Comparison of ENCODE assay signal across 1 cellular context in the genomic region with DNA sequence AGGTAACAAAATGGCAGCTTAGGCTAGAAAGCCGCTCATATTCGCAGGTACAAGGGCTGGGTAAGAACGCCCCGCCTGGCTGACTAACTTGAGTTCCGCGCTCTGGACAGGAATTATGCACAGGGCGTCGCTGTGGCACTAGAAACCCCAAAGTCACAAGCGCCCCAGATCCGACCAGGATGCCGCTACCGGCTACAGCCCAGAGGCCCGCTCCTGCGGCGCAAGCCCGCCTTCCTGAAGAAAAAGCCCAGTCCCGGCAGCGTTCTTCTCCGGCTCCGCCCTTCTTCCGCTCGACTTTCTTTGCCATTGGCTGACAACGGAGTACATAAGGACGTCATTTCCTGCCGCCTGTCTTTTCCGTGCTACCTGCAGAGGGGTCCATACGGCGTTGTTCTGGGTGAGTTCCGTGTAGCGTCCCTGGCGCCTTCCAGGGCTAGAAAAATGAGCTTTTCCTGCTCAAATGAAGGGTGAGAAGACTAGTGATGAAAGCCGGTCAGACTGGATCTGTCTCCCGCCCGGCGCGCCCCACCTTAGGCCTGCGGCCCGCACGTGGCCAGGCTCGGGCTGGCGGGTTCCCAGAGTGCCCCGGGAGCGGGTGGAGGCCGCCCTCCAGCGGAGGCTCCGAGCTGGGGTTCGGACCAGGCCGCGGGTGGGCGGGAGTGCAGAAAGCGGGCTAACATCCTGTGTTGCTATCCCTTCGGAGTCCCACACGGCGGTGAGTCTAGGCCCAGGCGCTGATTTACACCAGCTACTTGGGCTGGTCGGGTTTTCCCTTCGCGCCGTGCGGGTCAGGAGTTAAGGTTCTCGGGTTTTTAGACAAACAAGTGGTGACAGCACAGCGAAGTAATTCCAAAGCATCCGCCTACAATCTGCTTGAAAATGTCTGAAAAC.
A peak's percentile ranks its signal among the peaks of the same experiment; 100 is the strongest.
TF ChIP-seq lines count a peak whose summit lies in the region.

RPSA (plus strand) TSS at position 353 of the 891 bp plus-strand sequence. CDS start 934 bp downstream, outside the sequence.

TF ChIP-seq in HepG2, 621 proteins besides CTCF, POLR2A, EP300 and RAD21 (continued from another document and continues in another):
- TF ChIP-seq, protein P1, sequence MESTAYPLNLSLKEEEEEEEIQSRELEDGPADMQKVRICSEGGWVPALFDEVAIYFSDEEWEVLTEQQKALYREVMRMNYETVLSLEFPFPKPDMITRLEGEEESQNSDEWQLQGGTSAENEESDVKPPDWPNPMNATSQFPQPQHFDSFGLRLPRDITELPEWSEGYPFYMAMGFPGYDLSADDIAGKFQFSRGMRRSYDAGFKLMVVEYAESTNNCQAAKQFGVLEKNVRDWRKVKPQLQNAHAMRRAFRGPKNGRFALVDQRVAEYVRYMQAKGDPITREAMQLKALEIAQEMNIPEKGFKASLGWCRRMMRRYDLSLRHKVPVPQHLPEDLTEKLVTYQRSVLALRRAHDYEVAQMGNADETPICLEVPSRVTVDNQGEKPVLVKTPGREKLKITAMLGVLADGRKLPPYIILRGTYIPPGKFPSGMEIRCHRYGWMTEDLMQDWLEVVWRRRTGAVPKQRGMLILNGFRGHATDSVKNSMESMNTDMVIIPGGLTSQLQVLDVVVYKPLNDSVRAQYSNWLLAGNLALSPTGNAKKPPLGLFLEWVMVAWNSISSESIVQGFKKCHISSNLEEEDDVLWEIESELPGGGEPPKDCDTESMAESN (CRISPR knock-in tag; conservative IDR thresholded peaks at IDR 0.05): peak; percentile 73
- TF ChIP-seq MEIS1 (CRISPR knock-in tag; IDR thresholded peaks at IDR 0.05; ENCODE audit: borderline replicate concordance) (0 out of 2 replicates have a peak, but pooled peaks have one; percentile 52), DNMT3B (CRISPR knock-in tag; conservative IDR thresholded peaks at IDR 0.05) (no peak), ZNF619 (CRISPR knock-in tag; IDR thresholded peaks at IDR 0.05) (no peak), NONO (IDR thresholded peaks at IDR 0.05) (no peak), NONO (CRISPR knock-in tag; conservative IDR thresholded peaks at IDR 0.05) (peak; percentile 93), KLF11 (CRISPR knock-in tag; IDR thresholded peaks at IDR 0.05) (0 out of 2 replicates have a peak, but pooled peaks have one; percentile 71), MATR3 (CRISPR knock-in tag; IDR thresholded peaks at IDR 0.05) (no peak), ZBTB42 (CRISPR knock-in tag; IDR thresholded peaks at IDR 0.05) (0 out of 2 replicates have a peak, but pooled peaks have one; percentile 70), RARA (CRISPR knock-in tag; IDR thresholded peaks at IDR 0.05) (peak; percentile 50), ESRRA (CRISPR knock-in tag; IDR thresholded peaks at IDR 0.05; ENCODE audit: low read depth) (no peak), NCOA1 (CRISPR knock-in tag; IDR thresholded peaks at IDR 0.05) (no peak), PRPF4 (IDR thresholded peaks at IDR 0.05; ENCODE audit: low read depth, low read length, poor library complexity, severe bottlenecking) (no peak), ZNF615 (CRISPR knock-in tag; IDR thresholded peaks at IDR 0.05; ENCODE audit: borderline replicate concordance) (no peak), POLR2AphosphoS5 (IDR thresholded peaks at IDR 0.05; ENCODE audit: low read depth, low read length) (peak; percentile 99), ATF2 (CRISPR knock-in tag; IDR thresholded peaks at IDR 0.05) (peak; percentile 60; the same call in 1 of the 2 replicates), SKI (IDR thresholded peaks at IDR 0.05; ENCODE audit: partially characterized antibody) (no peak), ZNF7 (CRISPR knock-in tag; IDR thresholded peaks at IDR 0.05) (no peak), KDM6A (CRISPR knock-in tag; IDR thresholded peaks at IDR 0.05; ENCODE audit: low read depth) (peak; percentile 30; the same call in 1 of the 2 replicates), ZNF543 (CRISPR knock-in tag; IDR thresholded peaks at IDR 0.05) (peak; percentile 93), GRHL1 (CRISPR knock-in tag; conservative IDR thresholded peaks at IDR 0.05) (no peak), ZNF138 (CRISPR knock-in tag; IDR thresholded peaks at IDR 0.05; ENCODE audit: low read depth) (peak; percentile 88), ZNF121 (CRISPR knock-in tag; IDR thresholded peaks at IDR 0.05) (no peak; the same call in 1 of the 2 replicates), AGO1 (IDR thresholded peaks at IDR 0.05; ENCODE audit: low read depth, low read length, poor library complexity, severe bottlenecking) (no peak), ZFP90 (CRISPR knock-in tag; IDR thresholded peaks at IDR 0.05; ENCODE audit: borderline replicate concordance) (peak; percentile 88; the same call in 1 of the 2 replicates), ZNF20 (CRISPR knock-in tag; IDR thresholded peaks at IDR 0.05) (peak; percentile 95), ZNF562 (CRISPR knock-in tag; IDR thresholded peaks at IDR 0.05; ENCODE audit: borderline replicate concordance) (0 out of 2 replicates have a peak, but pooled peaks have one; percentile 41), ASH2L (IDR thresholded peaks at IDR 0.05; ENCODE audit: insufficient read length, low read depth, low read length) (peak; percentile 81), ZNF790 (CRISPR knock-in tag; IDR thresholded peaks at IDR 0.05; ENCODE audit: borderline replicate concordance) (no peak)
- TF ChIP-seq, protein P2, sequence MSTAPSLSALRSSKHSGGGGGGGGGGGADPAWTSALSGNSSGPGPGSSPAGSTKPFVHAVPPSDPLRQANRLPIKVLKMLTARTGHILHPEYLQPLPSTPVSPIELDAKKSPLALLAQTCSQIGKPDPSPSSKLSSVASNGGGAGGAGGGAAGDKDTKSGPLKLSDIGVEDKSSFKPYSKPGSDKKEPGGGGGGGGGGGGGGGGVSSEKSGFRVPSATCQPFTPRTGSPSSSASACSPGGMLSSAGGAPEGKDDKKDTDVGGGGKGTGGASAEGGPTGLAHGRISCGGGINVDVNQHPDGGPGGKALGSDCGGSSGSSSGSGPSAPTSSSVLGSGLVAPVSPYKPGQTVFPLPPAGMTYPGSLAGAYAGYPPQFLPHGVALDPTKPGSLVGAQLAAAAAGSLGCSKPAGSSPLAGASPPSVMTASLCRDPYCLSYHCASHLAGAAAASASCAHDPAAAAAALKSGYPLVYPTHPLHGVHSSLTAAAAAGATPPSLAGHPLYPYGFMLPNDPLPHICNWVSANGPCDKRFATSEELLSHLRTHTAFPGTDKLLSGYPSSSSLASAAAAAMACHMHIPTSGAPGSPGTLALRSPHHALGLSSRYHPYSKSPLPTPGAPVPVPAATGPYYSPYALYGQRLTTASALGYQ (CRISPR knock-in tag; IDR thresholded peaks at IDR 0.05): peak; percentile 80
- TF ChIP-seq, protein P3, sequence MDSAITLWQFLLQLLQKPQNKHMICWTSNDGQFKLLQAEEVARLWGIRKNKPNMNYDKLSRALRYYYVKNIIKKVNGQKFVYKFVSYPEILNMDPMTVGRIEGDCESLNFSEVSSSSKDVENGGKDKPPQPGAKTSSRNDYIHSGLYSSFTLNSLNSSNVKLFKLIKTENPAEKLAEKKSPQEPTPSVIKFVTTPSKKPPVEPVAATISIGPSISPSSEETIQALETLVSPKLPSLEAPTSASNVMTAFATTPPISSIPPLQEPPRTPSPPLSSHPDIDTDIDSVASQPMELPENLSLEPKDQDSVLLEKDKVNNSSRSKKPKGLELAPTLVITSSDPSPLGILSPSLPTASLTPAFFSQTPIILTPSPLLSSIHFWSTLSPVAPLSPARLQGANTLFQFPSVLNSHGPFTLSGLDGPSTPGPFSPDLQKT (CRISPR knock-in tag; IDR thresholded peaks at IDR 0.05; ENCODE audit: borderline replicate concordance): 0 out of 2 replicates have a peak, but pooled peaks have one; percentile 17
- TF ChIP-seq, protein P4, sequence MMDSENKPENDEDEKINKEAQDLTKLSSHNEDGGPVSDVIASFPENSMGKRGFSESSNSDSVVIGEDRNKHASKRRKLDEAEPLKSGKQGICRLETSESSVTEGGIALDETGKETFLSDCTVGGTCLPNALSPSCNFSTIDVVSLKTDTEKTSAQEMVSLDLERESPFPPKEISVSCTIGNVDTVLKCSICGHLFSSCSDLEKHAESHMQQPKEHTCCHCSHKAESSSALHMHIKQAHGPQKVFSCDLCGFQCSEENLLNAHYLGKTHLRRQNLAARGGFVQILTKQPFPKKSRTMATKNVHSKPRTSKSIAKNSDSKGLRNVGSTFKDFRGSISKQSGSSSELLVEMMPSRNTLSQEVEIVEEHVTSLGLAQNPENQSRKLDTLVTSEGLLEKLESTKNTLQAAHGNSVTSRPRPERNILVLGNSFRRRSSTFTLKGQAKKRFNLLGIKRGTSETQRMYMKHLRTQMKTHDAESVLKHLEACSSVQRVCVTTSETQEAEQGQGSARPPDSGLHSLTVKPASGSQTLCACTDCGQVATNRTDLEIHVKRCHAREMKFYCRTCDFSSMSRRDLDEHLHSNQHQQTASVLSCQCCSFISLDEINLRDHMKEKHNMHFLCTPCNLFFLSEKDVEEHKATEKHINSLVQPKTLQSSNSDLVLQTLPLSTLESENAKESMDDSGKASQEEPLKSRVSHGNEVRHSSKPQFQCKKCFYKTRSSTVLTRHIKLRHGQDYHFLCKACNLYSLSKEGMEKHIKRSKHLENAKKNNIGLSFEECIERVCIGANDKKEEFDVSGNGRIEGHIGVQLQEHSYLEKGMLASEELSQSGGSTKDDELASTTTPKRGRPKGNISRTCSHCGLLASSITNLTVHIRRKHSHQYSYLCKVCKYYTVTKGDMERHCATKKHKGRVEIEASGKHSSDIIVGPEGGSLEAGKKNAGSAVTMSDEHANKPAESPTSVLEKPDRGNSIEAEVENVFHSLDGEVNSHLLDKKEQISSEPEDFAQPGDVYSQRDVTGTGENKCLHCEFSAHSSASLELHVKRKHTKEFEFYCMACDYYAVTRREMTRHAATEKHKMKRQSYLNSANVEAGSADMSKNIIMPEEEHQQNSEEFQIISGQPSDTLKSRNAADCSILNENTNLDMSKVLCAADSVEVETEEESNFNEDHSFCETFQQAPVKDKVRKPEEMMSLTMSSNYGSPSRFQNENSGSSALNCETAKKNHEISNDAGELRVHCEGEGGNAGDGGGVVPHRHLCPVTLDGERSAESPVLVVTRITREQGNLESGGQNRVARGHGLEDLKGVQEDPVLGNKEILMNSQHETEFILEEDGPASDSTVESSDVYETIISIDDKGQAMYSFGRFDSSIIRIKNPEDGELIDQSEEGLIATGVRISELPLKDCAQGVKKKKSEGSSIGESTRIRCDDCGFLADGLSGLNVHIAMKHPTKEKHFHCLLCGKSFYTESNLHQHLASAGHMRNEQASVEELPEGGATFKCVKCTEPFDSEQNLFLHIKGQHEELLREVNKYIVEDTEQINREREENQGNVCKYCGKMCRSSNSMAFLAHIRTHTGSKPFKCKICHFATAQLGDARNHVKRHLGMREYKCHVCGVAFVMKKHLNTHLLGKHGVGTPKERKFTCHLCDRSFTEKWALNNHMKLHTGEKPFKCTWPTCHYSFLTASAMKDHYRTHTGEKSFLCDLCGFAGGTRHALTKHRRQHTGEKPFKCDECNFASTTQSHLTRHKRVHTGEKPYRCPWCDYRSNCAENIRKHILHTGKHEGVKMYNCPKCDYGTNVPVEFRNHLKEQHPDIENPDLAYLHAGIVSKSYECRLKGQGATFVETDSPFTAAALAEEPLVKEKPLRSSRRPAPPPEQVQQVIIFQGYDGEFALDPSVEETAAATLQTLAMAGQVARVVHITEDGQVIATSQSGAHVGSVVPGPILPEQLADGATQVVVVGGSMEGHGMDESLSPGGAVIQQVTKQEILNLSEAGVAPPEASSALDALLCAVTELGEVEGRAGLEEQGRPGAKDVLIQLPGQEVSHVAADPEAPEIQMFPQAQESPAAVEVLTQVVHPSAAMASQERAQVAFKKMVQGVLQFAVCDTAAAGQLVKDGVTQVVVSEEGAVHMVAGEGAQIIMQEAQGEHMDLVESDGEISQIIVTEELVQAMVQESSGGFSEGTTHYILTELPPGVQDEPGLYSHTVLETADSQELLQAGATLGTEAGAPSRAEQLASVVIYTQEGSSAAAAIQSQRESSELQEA (CRISPR knock-in tag; IDR thresholded peaks at IDR 0.05; ENCODE audit: not compliant biosample characterization): peak; percentile 90
- TF ChIP-seq, protein P5, sequence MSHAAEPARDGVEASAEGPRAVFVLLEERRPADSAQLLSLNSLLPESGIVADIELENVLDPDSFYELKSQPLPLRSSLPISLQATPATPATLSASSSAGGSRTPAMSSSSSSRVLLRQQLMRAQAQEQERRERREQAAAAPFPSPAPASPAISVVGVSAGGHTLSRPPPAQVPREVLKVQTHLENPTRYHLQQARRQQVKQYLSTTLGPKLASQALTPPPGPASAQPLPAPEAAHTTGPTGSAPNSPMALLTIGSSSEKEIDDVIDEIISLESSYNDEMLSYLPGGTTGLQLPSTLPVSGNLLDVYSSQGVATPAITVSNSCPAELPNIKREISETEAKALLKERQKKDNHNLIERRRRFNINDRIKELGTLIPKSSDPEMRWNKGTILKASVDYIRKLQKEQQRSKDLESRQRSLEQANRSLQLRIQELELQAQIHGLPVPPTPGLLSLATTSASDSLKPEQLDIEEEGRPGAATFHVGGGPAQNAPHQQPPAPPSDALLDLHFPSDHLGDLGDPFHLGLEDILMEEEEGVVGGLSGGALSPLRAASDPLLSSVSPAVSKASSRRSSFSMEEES (CRISPR knock-in tag; IDR thresholded peaks at IDR 0.05): peak; percentile 45
- TF ChIP-seq, protein P6, sequence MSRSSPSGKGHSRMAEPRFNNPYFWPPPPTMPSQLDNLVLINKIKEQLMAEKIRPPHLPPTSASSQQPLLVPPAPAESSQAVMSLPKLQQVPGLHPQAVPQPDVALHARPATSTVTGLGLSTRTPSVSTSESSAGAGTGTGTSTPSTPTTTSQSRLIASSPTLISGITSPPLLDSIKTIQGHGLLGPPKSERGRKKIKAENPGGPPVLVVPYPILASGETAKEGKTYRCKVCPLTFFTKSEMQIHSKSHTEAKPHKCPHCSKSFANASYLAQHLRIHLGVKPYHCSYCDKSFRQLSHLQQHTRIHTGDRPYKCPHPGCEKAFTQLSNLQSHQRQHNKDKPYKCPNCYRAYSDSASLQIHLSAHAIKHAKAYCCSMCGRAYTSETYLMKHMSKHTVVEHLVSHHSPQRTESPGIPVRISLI (CRISPR knock-in tag; IDR thresholded peaks at IDR 0.05; ENCODE audit: borderline replicate concordance): no peak
